8 cellular contexts compared by ENCODE assay signal in genomic region chr2:20050104-20050711, GRCh38. TPM values are rescaled to one million over a fixed set of nuclear protein-coding genes. Genes with fewer than 3 reads are reported as not detected.
DNase-seq lines count a peak whose midpoint lies in the region; ATAC-seq, FAIRE-seq and TF ChIP-seq lines count a peak whose summit lies in the region.

No MANE protein-coding gene starts in this region.

- H3K4me2 ChIP-seq in DOHH2 (ENCODE audit: low read length) (peak overlapping the region; percentile 81), endothelial cell of umbilical vein (ENCODE audit: insufficient read depth, low read length) (peak overlapping the region; percentile 91)

- intact Hi-C loops in endothelial cell of umbilical vein (cut with micrococcal nuclease) = loop anchor here (1.0 to 5.0 kb wide), 2 partner anchors 94 to 302 kb away; partner anchors contain the start of gene PUM2

- 0 out of 2 replicates have a peak, but pooled peaks cover 6% of the 10 kb centered on the region for H3F3A ChIP-seq in DOHH2 (ENCODE audit: control insufficient read depth, insufficient read depth)

- TF ChIP-seq CTCF in DOHH2 (IDR thresholded peaks at IDR 0.05; ENCODE audit: low read depth, low read length, poor library complexity, severe bottlenecking) (no peak), endothelial cell of umbilical vein (IDR thresholded peaks at IDR 0.05; ENCODE audit: extremely low read depth in 1 of 2, insufficient read depth in 1 of 2, low read depth in 1 of 2, low read length in 2 of 2) (no peak), neutrophil (IDR thresholded peaks at IDR 0.05) (no peak)

- no TSS peak for BruUV-seq in endothelial cell of umbilical vein (replicated peaks; lab: Mats Ljungman, UMichigan)

- no peaks in the 10 kb centered on the region for H3K9me2 ChIP-seq in DOHH2 (replicated peaks; ENCODE audit: control insufficient read depth, low read length)

- H4K20me1 ChIP-seq in DOHH2 (ENCODE audit: control insufficient read depth, insufficient read depth, low read depth, low read length) (0 out of 2 replicates have a peak, but pooled peaks cover 3% of the 10 kb centered on the region), endothelial cell of umbilical vein (replicated peaks; ENCODE audit: control insufficient read depth, extremely low read depth, insufficient read depth, low read length) (no peaks in the 10 kb centered on the region)

- H3K9me3 ChIP-seq in DOHH2 (ENCODE audit: control insufficient read depth, insufficient read depth, low read length) = no peaks in the 10 kb centered on the region
- H3K9me3 ChIP-seq in endothelial cell of umbilical vein (replicated peaks; ENCODE audit: control insufficient read depth, insufficient read depth, low read length) = no peaks in the 10 kb centered on the region
- H3K9me3 ChIP-seq in neutrophil = no peaks in the 10 kb centered on the region

- POLR2A ChIA-PET in endothelial cell of umbilical vein (lab: Charles Lee) = interaction anchor here (1.5 to 3.6 kb wide), 2 partner anchors 13 to 35 kb away, joined by 4 to 14 read pairs; no protein-coding TSS in a partner anchor
- POLR2A ChIA-PET in HEK293T (lab: Yijun Ruan, JAX) = interaction anchor here (0.7 to 3.1 kb wide), 4 partner anchors 12 to 65 kb away, joined by 3 to 25 read pairs (median 5); no protein-coding TSS in a partner anchor

- H3K4me3 ChIP-seq in DOHH2 (ENCODE audit: low read length) (peak overlapping the region; percentile 98), endothelial cell of umbilical vein (replicated peaks in 1 of 3; ENCODE audit: insufficient read depth in 1 of 3, low read depth in 1 of 3, low read length in 3 of 3) (peak overlapping the region; percentile 51 to 97 (median 83)), neutrophil (ENCODE audit: low read depth in 1 of 2, low read length in 1 of 2) (peak overlapping the region; percentile 88 to 97)

- peak; percentile 84 for DNase-seq in NCI-H1105 (lab: John Stamatoyannopoulos, UW)
- DNase-seq in T-helper 2 cell = peak in 4 of 5 experiments; percentile 10 to 85 (median 34)
- DNase-seq in endothelial cell of umbilical vein (ENCODE audit: low read depth, low spot score) = peak; percentile 70
- no peak for DNase-seq in HEK293T (ENCODE audit: extremely low spot score)
- no peak for DNase-seq in 8988T

- no peak for TF ChIP-seq POLR2A in endothelial cell of umbilical vein (IDR thresholded peaks at IDR 0.05; ENCODE audit: low read depth, low read length)

- H3K27ac ChIP-seq in DOHH2 (ENCODE audit: low read depth, low read length) (peak overlapping the region; percentile 57), endothelial cell of umbilical vein (ENCODE audit: insufficient read depth, low read depth, low read length) (peak overlapping the region; percentile 94), neutrophil (peak overlapping the region; percentile 92)

- H3K79me2 ChIP-seq in DOHH2 (ENCODE audit: control insufficient read depth, low read length) (peaks cover 58% of the 10 kb centered on the region), endothelial cell of umbilical vein (ENCODE audit: control insufficient read depth, insufficient read depth, low read length) (peaks cover 58% of the 10 kb centered on the region)

- H3K4me1 ChIP-seq in DOHH2 (ENCODE audit: control insufficient read depth, low read length) (peaks cover 35% of the 10 kb centered on the region), endothelial cell of umbilical vein (ENCODE audit: control insufficient read depth, extremely low read depth, insufficient read depth, low read length) (peaks cover 34% of the 10 kb centered on the region), neutrophil (ENCODE audit: control insufficient read depth in 1 of 2, insufficient read depth in 1 of 2, low read depth in 1 of 2, low read length in 1 of 2) (peaks cover 35 to 40% of the 10 kb centered on the region in 2 experiments)

- H3K9me1 ChIP-seq in endothelial cell of umbilical vein (replicated peaks; ENCODE audit: control insufficient read depth, extremely low read depth, insufficient read depth, low read length) = no peaks in the 10 kb centered on the region

- H3K27me3 ChIP-seq in DOHH2 (ENCODE audit: control insufficient read depth, low read length) (0 out of 2 replicates have a peak, but pooled peaks cover 3% of the 10 kb centered on the region), endothelial cell of umbilical vein (ENCODE audit: control insufficient read depth in 2 of 2, insufficient read depth in 2 of 2, low read length in 2 of 2) (peaks cover 2 to 3% of the 10 kb centered on the region in 2 experiments), neutrophil (peaks cover 27% of the 10 kb centered on the region)

- peak overlapping the region; percentile 19 for H2AFZ ChIP-seq in endothelial cell of umbilical vein (ENCODE audit: low read depth, low read length)

- CTCF ChIA-PET in endothelial cell of umbilical vein (lab: Charles Lee) = interaction anchor here (0.8 to 12.6 kb wide), 11 partner anchors 14 to 150 kb away, joined by 3 to 146 read pairs (median 6); no protein-coding TSS in a partner anchor
- CTCF ChIA-PET in HEK293T (lab: Yijun Ruan, JAX) = interaction anchor here (1.0 kb wide), 1 partner anchor 35 kb away, joined by 3 read pairs; no protein-coding TSS in a partner anchor

- dilution Hi-C loops in endothelial cell of umbilical vein (cut with MboI; ENCODE audit: extremely low pct_ligation_motif_present, low sequenced_read_pairs) = no loop called here

- H3K36me3 ChIP-seq in DOHH2 (ENCODE audit: control insufficient read depth, low read length) = peaks cover 6% of the 10 kb centered on the region; the same call in 1 of the 2 replicates
- H3K36me3 ChIP-seq in endothelial cell of umbilical vein (ENCODE audit: control insufficient read depth in 2 of 2, extremely low read depth in 1 of 2, insufficient read depth in 2 of 2, low read length in 2 of 2) = no peaks in the 10 kb centered on the region
- no peaks in the 10 kb centered on the region for H3K36me3 ChIP-seq in neutrophil

- peak; percentile 35 for FAIRE-seq in endothelial cell of umbilical vein (lab: Jason Lieb, UNC)

- ATAC-seq in GM21576 (IDR thresholded peaks at IDR 0.05; ENCODE audit: unreplicated experiment) = peak; percentile 27

- H3K9ac ChIP-seq in endothelial cell of umbilical vein (replicated peaks; ENCODE audit: extremely low read depth, insufficient read depth, low read length) = peak overlapping the region; percentile 94

TF ChIP-seq in endothelial cell of umbilical vein, 7 proteins besides CTCF, POLR2A, EP300 and RAD21:
- TF ChIP-seq FOS (IDR thresholded peaks at IDR 0.05; ENCODE audit: borderline replicate concordance, insufficient read depth, low read length) (peak; percentile 2), JUN (IDR thresholded peaks at IDR 0.05; ENCODE audit: borderline replicate concordance, insufficient read depth, insufficient read length, low read depth) (no peak)

TF ChIP-seq in HEK293T, 16 proteins besides CTCF, POLR2A, EP300 and RAD21:
- no peak for TF ChIP-seq ZNF384 (IDR thresholded peaks at IDR 0.05)
- no peak for TF ChIP-seq ELF4 (IDR thresholded peaks at IDR 0.05)
- TF ChIP-seq SUZ12 (IDR thresholded peaks at IDR 0.05) = no peak
- no peak for TF ChIP-seq PKNOX1 (IDR thresholded peaks at IDR 0.05)
- no peak for TF ChIP-seq TARDBP (IDR thresholded peaks at IDR 0.05)
- no peak for TF ChIP-seq ARNT (IDR thresholded peaks at IDR 0.05)
- TF ChIP-seq L3MBTL2 (conservative IDR thresholded peaks at IDR 0.05) = no peak
- TF ChIP-seq FOXK2 (IDR thresholded peaks at IDR 0.05) = no peak

RNA-seq across cellular contexts. Expression of gene LAPTM4A, which starts 1.2 kb away (rescaled TPM):
- 154 and 155 TPM in 2 replicates for total RNA-seq in endothelial cell of umbilical vein
- polyA plus RNA-seq in endothelial cell of umbilical vein = 371 and 427 TPM in 2 replicates
- polyA plus RNA-seq in endothelial cell of umbilical vein (2011; cell fraction: cytosol; rRNA removed) = 258 and 260 TPM in 2 replicates
- polyA plus RNA-seq in endothelial cell of umbilical vein (2011; cell fraction: nucleus; rRNA removed) = 103 and 116 TPM in 2 replicates
- polyA plus RNA-seq in endothelial cell of umbilical vein (2012) = 276 and 280 TPM in 2 replicates
- 197 and 215 TPM in 2 replicates for polyA minus RNA-seq in endothelial cell of umbilical vein
- polyA minus RNA-seq in endothelial cell of umbilical vein (2011; cell fraction: cytosol; rRNA and poly(A)+ RNA removed) = 40.1 TPM
- polyA minus RNA-seq in endothelial cell of umbilical vein (2011; cell fraction: nucleus; rRNA and poly(A)+ RNA removed) = 55.1 and 67.3 TPM in 2 replicates

RNA-seq across cellular contexts. Expression of gene MATN3, which starts 37.7 kb away (rescaled TPM):
- total RNA-seq in endothelial cell of umbilical vein = 3.4 and 6.1 TPM in 2 replicates
- polyA plus RNA-seq in endothelial cell of umbilical vein = 1.4 and 1.8 TPM in 2 replicates
- polyA plus RNA-seq in endothelial cell of umbilical vein (2011; cell fraction: cytosol; rRNA removed) = 1.7 and 2.4 TPM in 2 replicates
- polyA plus RNA-seq in endothelial cell of umbilical vein (2011; cell fraction: nucleus; rRNA removed) = 1.7 and 2.4 TPM in 2 replicates
- polyA plus RNA-seq in endothelial cell of umbilical vein (2012) = 9.3 and 10.3 TPM in 2 replicates
- 1.6 and 3.1 TPM in 2 replicates for polyA minus RNA-seq in endothelial cell of umbilical vein
- polyA minus RNA-seq in endothelial cell of umbilical vein (2011; cell fraction: cytosol; rRNA and poly(A)+ RNA removed) = not detected
- 0.82 and 0.87 TPM in 2 replicates for polyA minus RNA-seq in endothelial cell of umbilical vein (2011; cell fraction: nucleus; rRNA and poly(A)+ RNA removed)

Comparison
In these comparisons a context has a peak if more than half of its experiments do, and no peak if none do; other contexts are left out.
1. DNase-seq: peak in NCI-H1105 (single experiment), T-helper 2 cell (4 of 5) and endothelial cell of umbilical vein (single experiment); none in HEK293T (single experiment) and 8988T (single experiment).
2. Peak in every context shown above with its lines, with median percentiles within 50 percentile points of each other: H3K27ac ChIP-seq and H3K4me3 ChIP-seq.